ENCODE assay signal across 16 cellular contexts in genomic region chr3:126063358-126063965, GRCh38.
"Had no signal": no experiment of that assay in that cellular context is flagged by ENCODE, and none has a peak within 500 bp of the region (broad histone marks: within the 10 kb centered on the region; RNA-seq: fewer than 3 reads in every experiment).

No MANE protein-coding gene starts in this region.

- H3K4me1 ChIP-seq: lower lobe of right lung, right lobe of liver, stomach had no signal

- H3K4me3 ChIP-seq: lower lobe of right lung, right lobe of liver, smooth muscle cell, stomach, testis, upper lobe of left lung had no signal

- DNase-seq: activated CD4-positive, alpha-beta T cell treated with anti-CD3 and anti-CD28 coated beads, Interleukin-2, amount 50 U/mL, for 4 hours; activated CD4-positive, CD25-positive, alpha-beta regulatory T cell; activated gamma-delta T cell treated with Interleukin-2 at 50 U/mL for 16 hours; activated T-cell treated with anti-CD3 and anti-CD28 coated beads, Interleukin-2, amount 50 U/mL, for 48 hours; dermis blood vessel endothelial cell; left colon; lower lobe of right lung; right lobe of liver; stimulated activated CD4-positive, alpha-beta T cell treated with anti-CD3 and anti-CD28 coated beads, Interleukin-4, amount 100 ng/mL, for 4 hours; stimulated activated CD8-positive, alpha-beta memory T cell treated with anti-CD3 and anti-CD28 coated beads, Interleukin-4, amount 100 ng/mL, for 48 hours; stomach; testis; upper lobe of left lung had no signal

- H3K27ac Mint-ChIP-seq: mesothelial cell of epicardium had no signal

- H3K27me3 ChIP-seq: right lobe of liver, stomach, testis, upper lobe of left lung had no signal

- H3K36me3 ChIP-seq: right lobe of liver had no signal

- H3K4me3 Mint-ChIP-seq: mesothelial cell of epicardium had no signal

- H3K9me3 ChIP-seq: lower lobe of right lung, right lobe of liver, stomach, testis, upper lobe of left lung had no signal

- H3K27ac ChIP-seq: epithelial cell of prostate, lower lobe of right lung, right lobe of liver, stomach, testis, upper lobe of left lung had no signal

- ATAC-seq: left colon, lower lobe of right lung, right lobe of liver had no signal
